Comparison of ENCODE assay signal across 8 cellular contexts in genomic region chr12:56078931-56079728, GRCh38. TPM values are rescaled to one million over a fixed set of nuclear protein-coding genes. Genes with fewer than 3 reads are reported as not detected.
DNase-seq lines count a peak whose midpoint lies in the region; ATAC-seq, FAIRE-seq and TF ChIP-seq lines count a peak whose summit lies in the region.

No MANE protein-coding gene starts in this region.

- TF ChIP-seq POLR2A in endothelial cell of umbilical vein (IDR thresholded peaks at IDR 0.05; ENCODE audit: low read depth, low read length): no peak

- no peaks in the 10 kb centered on the region for H3K36me3 ChIP-seq in endothelial cell of umbilical vein (ENCODE audit: control insufficient read depth in 2 of 2, extremely low read depth in 1 of 2, insufficient read depth in 2 of 2, low read length in 2 of 2)

- BruUV-seq in endothelial cell of umbilical vein (replicated peaks; lab: Mats Ljungman, UMichigan): no TSS peak

- intact Hi-C loops in endothelial cell of umbilical vein (cut with micrococcal nuclease): loop anchor here (1.0 kb wide), 5 partner anchors 25 to 83 kb away; partner anchors contain the start of genes PA2G4 and RPL41

- H3K4me2 ChIP-seq in endothelial cell of umbilical vein (ENCODE audit: insufficient read depth, low read length): peak overlapping the region; percentile 85

- peaks cover 8% of the 10 kb centered on the region for H3K4me1 ChIP-seq in endothelial cell of umbilical vein (ENCODE audit: control insufficient read depth, extremely low read depth, insufficient read depth, low read length)

- H3K27me3 ChIP-seq in endothelial cell of umbilical vein (ENCODE audit: control insufficient read depth in 2 of 2, insufficient read depth in 2 of 2, low read length in 2 of 2): peaks cover 2 to 4% of the 10 kb centered on the region in 2 experiments

- H2AFZ ChIP-seq in endothelial cell of umbilical vein (ENCODE audit: low read depth, low read length): peak overlapping the region; percentile 91

- peak; percentile 59 for TF ChIP-seq CTCF in GM12872 (IDR thresholded peaks at IDR 0.05; ENCODE audit: insufficient read depth, low read depth, low read length)
- peak; percentile 81 to 82 for TF ChIP-seq CTCF in endothelial cell of umbilical vein (IDR thresholded peaks at IDR 0.05; ENCODE audit: extremely low read depth in 1 of 2, insufficient read depth in 1 of 2, low read depth in 1 of 2, low read length in 2 of 2)

- peak overlapping the region; percentile 31 to 58 (median 36) for H3K4me3 ChIP-seq in endothelial cell of umbilical vein (replicated peaks in 1 of 3; ENCODE audit: insufficient read depth in 1 of 3, low read depth in 1 of 3, low read length in 3 of 3)

- no peaks in the 10 kb centered on the region for H3K9me3 ChIP-seq in endothelial cell of umbilical vein (replicated peaks; ENCODE audit: control insufficient read depth, insufficient read depth, low read length)

- H3K27ac ChIP-seq in endothelial cell of umbilical vein (ENCODE audit: insufficient read depth, low read depth, low read length): no peak overlapping the region

- peak overlapping the region; percentile 41 for H3K9ac ChIP-seq in endothelial cell of umbilical vein (replicated peaks; ENCODE audit: extremely low read depth, insufficient read depth, low read length)

- dilution Hi-C loops in endothelial cell of umbilical vein (cut with MboI; ENCODE audit: extremely low pct_ligation_motif_present, low sequenced_read_pairs): no loop called here

- H3K79me2 ChIP-seq in endothelial cell of umbilical vein (ENCODE audit: control insufficient read depth, insufficient read depth, low read length): no peaks in the 10 kb centered on the region

- peak; percentile 91 for FAIRE-seq in endothelial cell of umbilical vein (lab: Jason Lieb, UNC)

- CTCF ChIA-PET in endothelial cell of umbilical vein (lab: Charles Lee): interaction anchor here (0.6 to 5.0 kb wide), 21 partner anchors 9 to 349 kb away, joined by 3 to 59 read pairs (median 5); partner anchors contain the start of genes PA2G4, RNF41 and ZC3H10

- H3K9me1 ChIP-seq in endothelial cell of umbilical vein (replicated peaks; ENCODE audit: control insufficient read depth, extremely low read depth, insufficient read depth, low read length): no peaks in the 10 kb centered on the region

- ATAC-seq in HG03196 (IDR thresholded peaks at IDR 0.05; ENCODE audit: unreplicated experiment): peak; percentile 56

- DNase-seq in NOMO-1 (lab: John Stamatoyannopoulos, UW; ENCODE audit: unreplicated experiment in 2 of 2) (peak; percentile 54 to 61), activated T-cell treated with anti-CD3 and anti-CD28 coated beads for 24 hours (ENCODE audit: low read depth) (peak; percentile 31), endothelial cell of umbilical vein (ENCODE audit: low read depth, low spot score) (peak; percentile 93), mesenteric fat pad (ENCODE audit: low spot score) (peak; percentile 96), GF-D8 (lab: John Stamatoyannopoulos, UW) (no peak)
- peak; percentile 21 to 25 for DNase-seq in stimulated activated CD8-positive, alpha-beta memory T cell treated with anti-CD3 and anti-CD28 coated beads, Interleukin-15, amount 100 ng/mL, for 48 hours (ENCODE audit: low read depth in 2 of 2)

- H4K20me1 ChIP-seq in endothelial cell of umbilical vein (replicated peaks; ENCODE audit: control insufficient read depth, extremely low read depth, insufficient read depth, low read length): no peaks in the 10 kb centered on the region

- POLR2A ChIA-PET in endothelial cell of umbilical vein (lab: Charles Lee): interaction anchor here (1.0 kb wide), 1 partner anchor 34 kb away, joined by 4 read pairs; no protein-coding TSS in a partner anchor

TF ChIP-seq in endothelial cell of umbilical vein, 7 proteins besides CTCF, POLR2A, EP300 and RAD21:
- TF ChIP-seq JUN (IDR thresholded peaks at IDR 0.05; ENCODE audit: borderline replicate concordance, insufficient read depth, insufficient read length, low read depth) (no peak), MYC (IDR thresholded peaks at IDR 0.05; ENCODE audit: low read depth, low read length) (no peak), POLR2AphosphoS5 (IDR thresholded peaks at IDR 0.05; ENCODE audit: insufficient read depth, low read depth, low read length) (no peak), EZH2 (IDR thresholded peaks at IDR 0.05; ENCODE audit: borderline replicate concordance, low read depth, low read length, severe bottlenecking) (peak; percentile 24)

RNA-seq across cellular contexts. Expression of gene ERBB3, which starts 0.8 kb away (rescaled TPM):
- total RNA-seq in endothelial cell of umbilical vein (0.11 TPM in 1 of 2 replicates, not detected in the other), mesenteric fat pad (1.9 TPM)
- 0.08 and 1.5 TPM in 2 replicates for polyA plus RNA-seq in endothelial cell of umbilical vein
- polyA plus RNA-seq in endothelial cell of umbilical vein (2011; cell fraction: cytosol; rRNA removed): 0.12 and 0.23 TPM in 2 replicates
- polyA plus RNA-seq in endothelial cell of umbilical vein (2011; cell fraction: nucleus; rRNA removed): 0.34 TPM in 1 of 2 replicates, not detected in the other
- polyA plus RNA-seq in endothelial cell of umbilical vein (2012): 0.29 TPM in 1 of 2 replicates, not detected in the other
- 0.30 and 0.32 TPM in 2 replicates for polyA minus RNA-seq in endothelial cell of umbilical vein
- 10.3 TPM for polyA minus RNA-seq in endothelial cell of umbilical vein (2011; cell fraction: cytosol; rRNA and poly(A)+ RNA removed)
- not detected in 2 replicates for polyA minus RNA-seq in endothelial cell of umbilical vein (2011; cell fraction: nucleus; rRNA and poly(A)+ RNA removed)

RNA-seq across cellular contexts. Expression of gene PA2G4, which starts 25.2 kb away (rescaled TPM):
- total RNA-seq in endothelial cell of umbilical vein (170 and 188 TPM in 2 replicates), mesenteric fat pad (99.5 TPM)
- polyA plus RNA-seq in endothelial cell of umbilical vein: 94.2 and 121 TPM in 2 replicates
- polyA plus RNA-seq in endothelial cell of umbilical vein (2011; cell fraction: cytosol; rRNA removed): 223 and 250 TPM in 2 replicates
- polyA plus RNA-seq in endothelial cell of umbilical vein (2011; cell fraction: nucleus; rRNA removed): 154 and 214 TPM in 2 replicates
- 200 and 296 TPM in 2 replicates for polyA plus RNA-seq in endothelial cell of umbilical vein (2012)
- polyA minus RNA-seq in endothelial cell of umbilical vein: 85.5 and 96.0 TPM in 2 replicates
- polyA minus RNA-seq in endothelial cell of umbilical vein (2011; cell fraction: cytosol; rRNA and poly(A)+ RNA removed): 177 TPM
- 41.8 and 42.7 TPM in 2 replicates for polyA minus RNA-seq in endothelial cell of umbilical vein (2011; cell fraction: nucleus; rRNA and poly(A)+ RNA removed)

RNA-seq across cellular contexts. Expression of gene RPL41, which starts 37.3 kb away (rescaled TPM):
- total RNA-seq in endothelial cell of umbilical vein (3,212 and 3,428 TPM in 2 replicates), mesenteric fat pad (2,287 TPM)
- polyA plus RNA-seq in endothelial cell of umbilical vein: 9,033 and 9,990 TPM in 2 replicates
- 14,118 and 16,245 TPM in 2 replicates for polyA plus RNA-seq in endothelial cell of umbilical vein (2011; cell fraction: cytosol; rRNA removed)
- polyA plus RNA-seq in endothelial cell of umbilical vein (2011; cell fraction: nucleus; rRNA removed): 3,801 and 4,276 TPM in 2 replicates
- polyA plus RNA-seq in endothelial cell of umbilical vein (2012): 9,351 and 9,763 TPM in 2 replicates
- polyA minus RNA-seq in endothelial cell of umbilical vein: 1,710 and 2,069 TPM in 2 replicates
- 1,085 TPM for polyA minus RNA-seq in endothelial cell of umbilical vein (2011; cell fraction: cytosol; rRNA and poly(A)+ RNA removed)
- 238 and 301 TPM in 2 replicates for polyA minus RNA-seq in endothelial cell of umbilical vein (2011; cell fraction: nucleus; rRNA and poly(A)+ RNA removed)

RNA-seq across cellular contexts. Expression of gene RPS26, which starts 37.4 kb away (rescaled TPM):
- total RNA-seq in endothelial cell of umbilical vein (57.3 and 66.7 TPM in 2 replicates), mesenteric fat pad (45.3 TPM)
- 1,837 and 1,847 TPM in 2 replicates for polyA plus RNA-seq in endothelial cell of umbilical vein
- 1,751 and 2,627 TPM in 2 replicates for polyA plus RNA-seq in endothelial cell of umbilical vein (2011; cell fraction: cytosol; rRNA removed)
- 390 and 594 TPM in 2 replicates for polyA plus RNA-seq in endothelial cell of umbilical vein (2011; cell fraction: nucleus; rRNA removed)
- polyA plus RNA-seq in endothelial cell of umbilical vein (2012): 778 and 788 TPM in 2 replicates
- polyA minus RNA-seq in endothelial cell of umbilical vein: 297 and 333 TPM in 2 replicates
- 228 TPM for polyA minus RNA-seq in endothelial cell of umbilical vein (2011; cell fraction: cytosol; rRNA and poly(A)+ RNA removed)
- 44.1 and 51.9 TPM in 2 replicates for polyA minus RNA-seq in endothelial cell of umbilical vein (2011; cell fraction: nucleus; rRNA and poly(A)+ RNA removed)

RNA-seq across cellular contexts. Expression of gene ZC3H10, which starts 38.9 kb away (rescaled TPM):
- 8.7 and 10.1 TPM in 2 replicates for total RNA-seq in endothelial cell of umbilical vein
- polyA plus RNA-seq in endothelial cell of umbilical vein: 2.6 and 3.0 TPM in 2 replicates
- 1.3 and 1.5 TPM in 2 replicates for polyA plus RNA-seq in endothelial cell of umbilical vein (2011; cell fraction: cytosol; rRNA removed)
- 5.0 and 6.5 TPM in 2 replicates for polyA plus RNA-seq in endothelial cell of umbilical vein (2011; cell fraction: nucleus; rRNA removed)
- 3.1 and 3.8 TPM in 2 replicates for polyA plus RNA-seq in endothelial cell of umbilical vein (2012)
- 12.2 and 15.4 TPM in 2 replicates for polyA minus RNA-seq in endothelial cell of umbilical vein
- polyA minus RNA-seq in endothelial cell of umbilical vein (2011; cell fraction: cytosol; rRNA and poly(A)+ RNA removed): 3.3 TPM
- 13.9 and 21.3 TPM in 2 replicates for polyA minus RNA-seq in endothelial cell of umbilical vein (2011; cell fraction: nucleus; rRNA and poly(A)+ RNA removed)
- total RNA-seq in mesenteric fat pad: 7.9 TPM
